ENCODE assay signal across 11 cellular contexts in the genomic region with DNA sequence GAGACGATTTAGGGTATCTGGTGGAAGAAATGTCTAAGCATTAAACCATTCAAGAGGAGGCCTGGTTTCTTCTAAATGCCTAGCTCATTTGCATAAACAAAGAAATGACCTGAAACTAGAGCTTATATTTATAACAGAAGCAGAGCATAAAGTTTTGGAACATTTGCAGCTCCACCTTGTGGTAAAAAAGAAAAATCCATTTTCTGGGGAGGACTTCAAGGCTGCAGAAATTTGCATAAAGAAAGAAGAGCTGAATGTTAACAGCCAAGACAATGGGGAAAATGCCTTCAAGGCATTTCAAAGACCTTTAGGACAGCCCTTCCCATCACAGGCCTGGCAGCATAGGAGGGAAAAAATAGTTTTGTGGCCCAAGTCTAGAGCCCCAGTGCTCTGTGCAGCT.
A peak's percentile ranks its signal among the peaks of the same experiment; 100 is the strongest.
DNase-seq lines count a peak whose midpoint lies in the region; ATAC-seq, FAIRE-seq and TF ChIP-seq lines count a peak whose summit lies in the region.
"Had no signal": no experiment of that assay in that cellular context is flagged by ENCODE, and none has a peak within 500 bp of the region (broad histone marks: within the 10 kb centered on the region; RNA-seq: fewer than 3 reads in every experiment).

No MANE protein-coding gene starts in this region.

- no peak overlapping the region for H3K27ac ChIP-seq in kidney (ENCODE audit: low read depth in 2 of 2, low read length in 2 of 2)
- H3K27ac ChIP-seq: body of pancreas had no signal

- no peak overlapping the region for H3K9ac ChIP-seq in kidney (ENCODE audit: low read length in 2 of 2)

- DNase-seq in AG09309 (ENCODE audit: low read depth) (no peak), HFFc6 (no peak), SK-N-DZ (ENCODE audit: low spot score) (peak; percentile 2), kidney (no peak), HuH-7.5 (ENCODE audit: low spot score) (no peak), T-cell (no peak)
- DNase-seq: body of pancreas, COR-L47, naive B cell had no signal

- H3K9me3 Mint-ChIP-seq in HFFc6, result peaks cover 28% of the 10 kb centered on the region
- peaks cover 0 to 11% (median 8%) of the 10 kb centered on the region in 3 donors for H3K9me3 Mint-ChIP-seq in T-cell

- H3K27me3 Mint-ChIP-seq in HFFc6 (ENCODE audit: insufficient read depth) (no peaks in the 10 kb centered on the region; the same call in 1 of the 2 replicates), T-cell (no peaks in the 10 kb centered on the region)
- H3K27me3 Mint-ChIP-seq: naive B cell had no signal

- CTCF ChIA-PET in T-cell (lab: Charles Lee), result interaction anchor here in 1 of 2 donors (1.4 kb wide), 1 partner anchor 1859 kb away, joined by 5 read pairs; no protein-coding TSS in a partner anchor

- ATAC-seq in HG02840 (IDR thresholded peaks at IDR 0.05; ENCODE audit: low FRiP score, unreplicated experiment) (no peak), T-cell (replicated peaks in 1 of 4) (no peak), GM21825 (IDR thresholded peaks at IDR 0.05; ENCODE audit: unreplicated experiment) (no peak)
- ATAC-seq: body of pancreas had no signal

- TF ChIP-seq CTCF in AG09309 (IDR thresholded peaks at IDR 0.05; ENCODE audit: control insufficient read depth, insufficient read depth, low read depth, low read length, missing control alignments) (peak; percentile 41), HFFc6 (IDR thresholded peaks at IDR 0.05) (peak; percentile 62), kidney (IDR thresholded peaks at IDR 0.05; ENCODE audit: borderline replicate concordance, extremely low read depth, insufficient read depth) (peak; percentile 35)

- H3K36me3 ChIP-seq in kidney (ENCODE audit: control insufficient read depth in 1 of 2, insufficient read depth in 2 of 2, low read length in 2 of 2), result no peaks in the 10 kb centered on the region

- POLR2A ChIA-PET in T-cell (lab: Charles Lee), result no interaction called here

- no peaks in the 10 kb centered on the region for H3K9me3 ChIP-seq in kidney (ENCODE audit: control insufficient read depth in 1 of 2, low read length in 2 of 2)
- H3K9me3 ChIP-seq: body of pancreas had no signal

- H3K4me3 Mint-ChIP-seq in HFFc6 (no peak overlapping the region), T-cell (no peak overlapping the region)
- H3K4me3 Mint-ChIP-seq: naive B cell had no signal

- H3K36me3 Mint-ChIP-seq in HFFc6 (ENCODE audit: low read depth) (no peaks in the 10 kb centered on the region), T-cell (no peaks in the 10 kb centered on the region)
- H3K36me3 Mint-ChIP-seq: naive B cell had no signal

- H3K27ac Mint-ChIP-seq in HFFc6, result no peak overlapping the region
- no peak overlapping the region for H3K27ac Mint-ChIP-seq in T-cell
- H3K27ac Mint-ChIP-seq: naive B cell had no signal

- intact Hi-C loops in kidney (cut with DNase I), result no loop called here

- H3K4me1 Mint-ChIP-seq in HFFc6 (ENCODE audit: low read depth) (no peaks in the 10 kb centered on the region), T-cell (no peaks in the 10 kb centered on the region)
- H3K4me1 Mint-ChIP-seq: naive B cell had no signal

- H3K4me3 ChIP-seq in AG09309 (ENCODE audit: control insufficient read depth, low read depth, low read length), result no peak overlapping the region
- H3K4me3 ChIP-seq in kidney (ENCODE audit: low read length in 2 of 2), result no peak overlapping the region
- H3K4me3 ChIP-seq: body of pancreas had no signal

- no peak for FAIRE-seq in kidney (lab: Jason Lieb, UNC)

- no peaks in the 10 kb centered on the region for H3K4me1 ChIP-seq in kidney (ENCODE audit: control insufficient read depth in 1 of 2, insufficient read depth in 1 of 2, low read depth in 1 of 2, low read length in 2 of 2)
- H3K4me1 ChIP-seq: body of pancreas had no signal
